ENCODE assay signal across 40 cellular contexts in the genomic region with DNA sequence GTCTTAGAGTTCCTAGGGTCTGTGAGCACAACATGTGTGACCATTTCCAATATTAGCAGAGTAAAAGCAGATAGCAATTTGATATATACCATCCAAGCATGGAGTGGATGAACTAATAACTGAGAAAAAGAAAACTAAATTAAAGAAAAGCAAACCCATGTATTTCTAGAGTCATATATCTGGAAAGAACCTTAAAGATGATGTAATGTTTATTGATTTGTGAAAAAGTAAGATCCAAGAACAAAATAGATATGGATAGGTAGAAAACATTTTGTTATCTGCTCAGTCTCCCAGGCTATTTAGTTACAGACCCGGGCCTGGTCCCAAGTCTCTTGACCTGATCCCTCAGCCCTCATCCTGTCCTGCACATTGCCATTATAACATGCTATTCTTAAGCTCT.
"Had no signal": no experiment of that assay in that cellular context is flagged by ENCODE, and none has a peak within 500 bp of the region (broad histone marks: within the 10 kb centered on the region; RNA-seq: fewer than 3 reads in every experiment).

No MANE protein-coding gene starts in this region.

- H3K4me1 ChIP-seq: ascending aorta, body of pancreas, breast epithelium had no signal

- H3K9me3 ChIP-seq: adrenal gland, ascending aorta, body of pancreas, breast epithelium had no signal

- H3K27me3 Mint-ChIP-seq: activated naive CD4-positive, alpha-beta T cell treated with anti-CD3 and anti-CD28 coated beads, Interleukin-2, amount 10 ng/mL, durations not matched to agents 7 days and 5 days; activated naive CD8-positive, alpha-beta T cell; activated naive CD8-positive, alpha-beta T cell treated with anti-CD3 and anti-CD28 coated beads for 36 hours; brain had no signal

- H3K27ac Mint-ChIP-seq: activated naive CD4-positive, alpha-beta T cell treated with anti-CD3 and anti-CD28 coated beads for 36 hours; activated naive CD4-positive, alpha-beta T cell treated with anti-CD3 and anti-CD28 coated beads, Interleukin-2, amount 10 ng/mL, durations not matched to agents 7 days and 5 days; activated naive CD4-positive, alpha-beta T cell treated with anti-CD3 and anti-CD28 coated beads, Interleukin-2, amount 50 U/mL, for 24 hours; activated naive CD4-positive, alpha-beta T cell treated with anti-CD3 and anti-CD28 coated beads, Interleukin-2, amount 50 U/mL, for 72 hours; activated naive CD8-positive, alpha-beta T cell; activated naive CD8-positive, alpha-beta T cell treated with anti-CD3 and anti-CD28 coated beads for 36 hours; activated naive CD8-positive, alpha-beta T cell treated with anti-CD3 and anti-CD28 coated beads, Interleukin-2, amount 10 ng/mL, durations not matched to agents 7 days and 5 days; activated naive CD8-positive, alpha-beta T cell treated with anti-CD3 and anti-CD28 coated beads, Interleukin-2, amount 50 U/mL, for 24 hours; activated T-cell treated with anti-CD3 and anti-CD28 coated beads, Interleukin-2, amount 50 U/mL, for 24 hours; activated T-cell treated with anti-CD3 and anti-CD28 coated beads, Interleukin-2, amount 50 U/mL, for 72 hours; activated T-helper 1 cell treated with anti-CD3 and anti-CD28 coated beads, Interleukin-12 subunit alpha, Interleukin-12 subunit beta, Interleukin-2, Interleukin-4 antibody, amounts not matched to agents 30 ng/mL and 10 ng/mL and 1 ng/mL, durations not matched to agents 14 hours and 24 hours and 36 hours; activated T-helper 17 cell treated with anti-CD3 and anti-CD28 coated beads, Interleukin-2, amount 50 U/mL, for 72 hours; activated T-helper 2 cell treated with anti-CD3 and anti-CD28 coated beads, Interferon-gamma antibody, Interleukin-2, Interleukin-4, amounts not matched to agents 10 μg/mL and 5 μg/mL and 100 μg/mL, durations not matched to agents 14 hours and 24 hours and 36 hours; brain had no signal

- ATAC-seq: activated naive CD4-positive, alpha-beta T cell treated with anti-CD3 and anti-CD28 coated beads, Interleukin-2, amount 50 U/mL, for 72 hours; activated naive CD8-positive, alpha-beta T cell treated with anti-CD3 and anti-CD28 coated beads, Interleukin-2, amount 50 U/mL, for 24 hours; activated T-cell treated with anti-CD3 and anti-CD28 coated beads, Interleukin-2, amount 50 U/mL, for 4 hours; activated T-cell treated with anti-CD3 and anti-CD28 coated beads, Interleukin-2, amount 50 U/mL, for 72 hours; activated T-helper 17 cell treated with anti-CD3 and anti-CD28 coated beads, Interleukin-2, amount 50 U/mL, for 72 hours; body of pancreas had no signal

- H3K27me3 ChIP-seq: adrenal gland, ascending aorta, body of pancreas, brain microvascular endothelial cell, breast epithelium, cardiac muscle cell had no signal

- H3K4me1 Mint-ChIP-seq: activated naive CD4-positive, alpha-beta T cell treated with anti-CD3 and anti-CD28 coated beads, Interleukin-2, amount 10 ng/mL, durations not matched to agents 7 days and 5 days; activated naive CD8-positive, alpha-beta T cell treated with anti-CD3 and anti-CD28 coated beads for 36 hours; activated naive CD8-positive, alpha-beta T cell treated with anti-CD3 and anti-CD28 coated beads, Interleukin-2, amount 50 U/mL, for 24 hours; activated T-helper 17 cell treated with anti-CD3 and anti-CD28 coated beads, Interleukin-2, amount 50 U/mL, for 72 hours had no signal

- H3K4me3 Mint-ChIP-seq: activated naive CD4-positive, alpha-beta T cell treated with anti-CD3 and anti-CD28 coated beads for 36 hours; activated naive CD4-positive, alpha-beta T cell treated with anti-CD3 and anti-CD28 coated beads, Interleukin-2, amount 10 ng/mL, durations not matched to agents 7 days and 5 days; activated naive CD4-positive, alpha-beta T cell treated with anti-CD3 and anti-CD28 coated beads, Interleukin-2, amount 50 U/mL, for 24 hours; activated naive CD8-positive, alpha-beta T cell; activated naive CD8-positive, alpha-beta T cell treated with anti-CD3 and anti-CD28 coated beads for 36 hours; activated naive CD8-positive, alpha-beta T cell treated with anti-CD3 and anti-CD28 coated beads, Interleukin-2, amount 10 ng/mL, durations not matched to agents 7 days and 5 days; activated naive CD8-positive, alpha-beta T cell treated with anti-CD3 and anti-CD28 coated beads, Interleukin-2, amount 50 U/mL, for 24 hours; activated T-cell treated with anti-CD3 and anti-CD28 coated beads, Interleukin-2, amount 50 U/mL, for 24 hours; activated T-cell treated with anti-CD3 and anti-CD28 coated beads, Interleukin-2, amount 50 U/mL, for 4 hours; activated T-cell treated with anti-CD3 and anti-CD28 coated beads, Interleukin-2, amount 50 U/mL, for 72 hours; activated T-helper 1 cell treated with anti-CD3 and anti-CD28 coated beads, Interleukin-12 subunit alpha, Interleukin-12 subunit beta, Interleukin-2, Interleukin-4 antibody, amounts not matched to agents 30 ng/mL and 10 ng/mL and 1 ng/mL, durations not matched to agents 14 hours and 24 hours and 36 hours; activated T-helper 17 cell treated with anti-CD3 and anti-CD28 coated beads, Interleukin-2, amount 50 U/mL, for 72 hours; brain; central memory CD8-positive, alpha-beta T cell had no signal

- H3K9me3 Mint-ChIP-seq: activated naive CD4-positive, alpha-beta T cell treated with anti-CD3 and anti-CD28 coated beads for 36 hours; activated naive CD4-positive, alpha-beta T cell treated with anti-CD3 and anti-CD28 coated beads, Interleukin-2, amount 10 ng/mL, durations not matched to agents 7 days and 5 days; activated naive CD4-positive, alpha-beta T cell treated with anti-CD3 and anti-CD28 coated beads, Interleukin-2, amount 50 U/mL, for 24 hours; activated naive CD4-positive, alpha-beta T cell treated with anti-CD3 and anti-CD28 coated beads, Interleukin-2, amount 50 U/mL, for 72 hours; activated naive CD8-positive, alpha-beta T cell treated with anti-CD3 and anti-CD28 coated beads for 36 hours; activated naive CD8-positive, alpha-beta T cell treated with anti-CD3 and anti-CD28 coated beads, Interleukin-2, amount 10 ng/mL, durations not matched to agents 7 days and 5 days; activated naive CD8-positive, alpha-beta T cell treated with anti-CD3 and anti-CD28 coated beads, Interleukin-2, amount 50 U/mL, for 24 hours; activated T-cell treated with anti-CD3 and anti-CD28 coated beads, Interleukin-2, amount 50 U/mL, for 24 hours; activated T-cell treated with anti-CD3 and anti-CD28 coated beads, Interleukin-2, amount 50 U/mL, for 4 hours; activated T-cell treated with anti-CD3 and anti-CD28 coated beads, Interleukin-2, amount 50 U/mL, for 72 hours; activated T-helper 1 cell treated with anti-CD3 and anti-CD28 coated beads, Interleukin-12 subunit alpha, Interleukin-12 subunit beta, Interleukin-2, Interleukin-4 antibody, amounts not matched to agents 30 ng/mL and 10 ng/mL and 1 ng/mL, durations not matched to agents 14 hours and 24 hours and 36 hours; activated T-helper 17 cell treated with anti-CD3 and anti-CD28 coated beads, Interleukin-2, amount 50 U/mL, for 72 hours; activated T-helper 2 cell treated with anti-CD3 and anti-CD28 coated beads, Interferon-gamma antibody, Interleukin-2, Interleukin-4, amounts not matched to agents 10 μg/mL and 5 μg/mL and 100 μg/mL, durations not matched to agents 14 hours and 24 hours and 36 hours; brain; central memory CD8-positive, alpha-beta T cell had no signal

- H3K27ac ChIP-seq: adrenal gland, ascending aorta, body of pancreas, brain microvascular endothelial cell, breast epithelium, cardiac muscle cell had no signal

- DNase-seq: activated effector memory CD4-positive, alpha-beta T cell treated with anti-CD3 and anti-CD28 coated beads, Interleukin-2, amount 50 U/mL, for 16 hours; activated effector memory CD4-positive, alpha-beta T cell treated with Interleukin-2 at 50 U/mL for 16 hours; activated gamma-delta T cell; activated gamma-delta T cell treated with Interleukin-2 at 50 U/mL for 16 hours; activated naive CD4-positive, alpha-beta T cell; activated naive CD4-positive, alpha-beta T cell treated with anti-CD3 and anti-CD28 coated beads for 36 hours; activated naive CD4-positive, alpha-beta T cell treated with anti-CD3 and anti-CD28 coated beads, Interleukin-2, amount 10 ng/mL, durations not matched to agents 7 days and 5 days; activated naive CD4-positive, alpha-beta T cell treated with anti-CD3 and anti-CD28 coated beads, Interleukin-2, amount 50 U/mL, for 16 hours; activated naive CD4-positive, alpha-beta T cell treated with Interleukin-2 at 50 U/mL for 16 hours; activated naive CD8-positive, alpha-beta T cell treated with anti-CD3 and anti-CD28 coated beads for 36 hours; activated naive CD8-positive, alpha-beta T cell treated with anti-CD3 and anti-CD28 coated beads, Interleukin-2, amount 10 ng/mL, durations not matched to agents 7 days and 5 days; activated naive CD8-positive, alpha-beta T cell treated with anti-CD3 and anti-CD28 coated beads, Interleukin-2, amount 50 U/mL, for 24 hours; activated T-cell treated with anti-CD3 and anti-CD28 coated beads, Interleukin-2, amount 50 U/mL, for 1 hour; activated T-cell treated with anti-CD3 and anti-CD28 coated beads, Interleukin-2, amount 50 U/mL, for 24 hours; activated T-cell treated with anti-CD3 and anti-CD28 coated beads, Interleukin-2, amount 50 U/mL, for 4 hours; activated T-cell treated with anti-CD3 and anti-CD28 coated beads, Interleukin-2, amount 50 U/mL, for 48 hours; activated T-cell treated with anti-CD3 and anti-CD28 coated beads, Interleukin-2, amount 50 U/mL, for 72 hours; adrenal gland; amniotic stem cell; amygdala; anterior cingulate cortex; aorta; body of pancreas; brain microvascular endothelial cell; caudate nucleus; central memory CD4-positive, alpha-beta T cell; cerebellar nuclear complex had no signal

- H3K4me3 ChIP-seq: adrenal gland, ascending aorta, body of pancreas, breast epithelium, cardiac muscle cell had no signal

- H3K36me3 ChIP-seq: adrenal gland, ascending aorta, brain microvascular endothelial cell, breast epithelium, cardiac muscle cell had no signal

- FAIRE-seq: astrocyte, bronchial epithelial cell had no signal

- H3K36me3 Mint-ChIP-seq: activated naive CD4-positive, alpha-beta T cell treated with anti-CD3 and anti-CD28 coated beads, Interleukin-2, amount 10 ng/mL, durations not matched to agents 7 days and 5 days; activated naive CD4-positive, alpha-beta T cell treated with anti-CD3 and anti-CD28 coated beads, Interleukin-2, amount 50 U/mL, for 24 hours; activated naive CD4-positive, alpha-beta T cell treated with anti-CD3 and anti-CD28 coated beads, Interleukin-2, amount 50 U/mL, for 72 hours; activated naive CD8-positive, alpha-beta T cell; activated naive CD8-positive, alpha-beta T cell treated with anti-CD3 and anti-CD28 coated beads for 36 hours; activated naive CD8-positive, alpha-beta T cell treated with anti-CD3 and anti-CD28 coated beads, Interleukin-2, amount 10 ng/mL, durations not matched to agents 7 days and 5 days; brain had no signal
